In genomic region chr9:134328841-134329575, GRCh38 we compare ENCODE assay signal across 9 cellular contexts. TPM values are rescaled to one million over a fixed set of nuclear protein-coding genes. Genes with fewer than 3 reads are reported as not detected.
A peak's percentile ranks its signal among the peaks of the same experiment; 100 is the strongest.
DNase-seq lines count a peak whose midpoint lies in the region; ATAC-seq and TF ChIP-seq lines count a peak whose summit lies in the region.
"Had no signal": no experiment of that assay in that cellular context is flagged by ENCODE, and none has a peak within 500 bp of the region (broad histone marks: within the 10 kb centered on the region; RNA-seq: fewer than 3 reads in every experiment).

No MANE protein-coding gene starts in this region.

- H3K4me3 Mint-ChIP-seq in HFFc6 = peak overlapping the region; percentile 89
- H3K4me3 Mint-ChIP-seq: T-helper 17 cell had no signal

- peaks cover 43% of the 10 kb centered on the region for H3K4me1 Mint-ChIP-seq in HFFc6 (ENCODE audit: low read depth)

- peak overlapping the region; percentile 84 for H3K27ac Mint-ChIP-seq in HFFc6
- H3K27ac Mint-ChIP-seq: T-helper 17 cell had no signal

- H3K27me3 Mint-ChIP-seq in HFFc6 (ENCODE audit: insufficient read depth) = no peaks in the 10 kb centered on the region
- H3K27me3 Mint-ChIP-seq: T-helper 17 cell had no signal

- TF ChIP-seq CTCF in HFFc6 (IDR thresholded peaks at IDR 0.05) = peak; percentile 14; the same call in 1 of the 2 replicates

- H3K9me3 Mint-ChIP-seq in HFFc6 = no peaks in the 10 kb centered on the region

- no peaks in the 10 kb centered on the region for H3K36me3 Mint-ChIP-seq in HFFc6 (ENCODE audit: low read depth)

- TF ChIP-seq POLR2A in erythroblast (IDR thresholded peaks at IDR 0.05; ENCODE audit: low read length) = no peak

- DNase-seq in HFFc6 = no peak
- peak in 1 of 61 donors; percentile 26 for DNase-seq in caudate nucleus (lab: John Stamatoyannopoulos, UW)
- peak; percentile 88 for DNase-seq in left lobe of liver (ENCODE audit: low spot score)
- peak in 11 of 49 donors; percentile 31 to 60 (median 39) for DNase-seq in substantia nigra (lab: John Stamatoyannopoulos, UW)
- DNase-seq in NCI-H526 (lab: John Stamatoyannopoulos, UW) = no peak
- no peak for DNase-seq in erythroblast (lab: John Stamatoyannopoulos, UW)
- DNase-seq: T-helper 17 cell had no signal

- H3K27ac ChIP-seq in caudate nucleus (ENCODE audit: low read depth, low read length) (peak overlapping the region; percentile 70), substantia nigra (ENCODE audit: low read depth, low read length, poor library complexity, severe bottlenecking) (peak overlapping the region; percentile 41)

- ATAC-seq in left lobe of liver (peak; percentile 34), HG02571 (IDR thresholded peaks at IDR 0.05; ENCODE audit: unreplicated experiment) (no peak), GM21737 (IDR thresholded peaks at IDR 0.05; ENCODE audit: unreplicated experiment) (no peak)
- ATAC-seq: T-helper 17 cell had no signal

RNA-seq across cellular contexts. Expression of gene RXRA, which starts 2.8 kb away (rescaled TPM):
- 10 to 100 TPM; 23.2 to 31.9 (median 28.0) TPM for total RNA-seq in HFFc6 (2021; fragmentation: NEBNext Ultra II Directional; extraction: Animal tissue kit (Norgen Biotek cat#: 25700))
- 163 TPM for total RNA-seq in left lobe of liver
